1 cellular context compared by ENCODE assay signal in the genomic region with DNA sequence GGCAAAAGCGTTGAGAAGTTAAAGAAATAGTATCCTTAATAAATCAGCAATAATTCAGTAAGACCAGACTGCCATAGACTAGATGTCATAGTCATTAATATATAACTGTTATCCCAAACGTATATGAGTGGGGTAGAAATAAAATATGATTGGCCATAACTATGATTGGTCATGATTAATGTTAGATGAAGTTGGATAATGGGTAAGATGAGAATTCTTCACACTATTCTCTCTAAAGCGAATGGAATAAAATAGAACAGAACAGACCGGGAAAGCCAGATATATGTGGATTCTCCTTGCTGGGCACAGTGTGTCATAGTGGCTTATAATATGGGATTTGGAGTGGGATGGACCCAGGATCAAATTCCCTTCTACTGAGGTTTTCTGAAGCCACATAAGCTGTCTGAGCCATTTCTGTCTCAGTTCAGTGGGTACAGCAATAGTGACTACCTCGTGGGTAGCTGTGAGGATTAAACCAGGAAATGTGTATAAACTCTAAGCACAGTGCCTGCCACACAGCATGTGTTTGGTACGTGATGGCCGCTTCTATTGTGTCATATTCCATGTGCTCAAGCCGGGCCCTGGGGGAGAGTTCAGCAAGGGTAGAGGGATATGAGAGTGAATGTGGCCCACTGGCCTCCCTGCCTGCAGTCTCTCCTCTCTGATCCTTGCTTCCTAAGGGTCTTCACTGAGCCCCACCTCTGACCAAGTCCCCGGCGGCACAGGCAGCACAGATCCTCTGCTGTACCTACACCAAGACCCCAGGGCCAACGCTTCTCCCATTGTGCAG.
TF ChIP-seq lines count a peak whose summit lies in the region.

No MANE protein-coding gene starts in this region.

TF ChIP-seq in H1, 55 proteins besides CTCF, POLR2A, EP300 and RAD21:
- TF ChIP-seq CEBPB (IDR thresholded peaks at IDR 0.05; ENCODE audit: low read depth, low read length) (no peak), RBBP5 (IDR thresholded peaks at IDR 0.05; ENCODE audit: borderline replicate concordance, low read depth, low read length) (no peak), RNF2 (IDR thresholded peaks at IDR 0.05; ENCODE audit: borderline replicate concordance, low read depth, low read length, missing control alignments, poor library complexity, severe bottlenecking) (no peak), POLR2AphosphoS5 (IDR thresholded peaks at IDR 0.05; ENCODE audit: low read depth, low read length) (no peak), SRF (IDR thresholded peaks at IDR 0.05; ENCODE audit: low read depth, low read length) (no peak), SIRT6 (IDR thresholded peaks at IDR 0.05; ENCODE audit: low read length) (no peak), KDM1A (IDR thresholded peaks at IDR 0.05; ENCODE audit: borderline replicate concordance, low read length) (no peak), CHD1 (IDR thresholded peaks at IDR 0.05; ENCODE audit: low read depth, low read length) (no peak)
